1 cellular context compared by ENCODE assay signal in the genomic region with DNA sequence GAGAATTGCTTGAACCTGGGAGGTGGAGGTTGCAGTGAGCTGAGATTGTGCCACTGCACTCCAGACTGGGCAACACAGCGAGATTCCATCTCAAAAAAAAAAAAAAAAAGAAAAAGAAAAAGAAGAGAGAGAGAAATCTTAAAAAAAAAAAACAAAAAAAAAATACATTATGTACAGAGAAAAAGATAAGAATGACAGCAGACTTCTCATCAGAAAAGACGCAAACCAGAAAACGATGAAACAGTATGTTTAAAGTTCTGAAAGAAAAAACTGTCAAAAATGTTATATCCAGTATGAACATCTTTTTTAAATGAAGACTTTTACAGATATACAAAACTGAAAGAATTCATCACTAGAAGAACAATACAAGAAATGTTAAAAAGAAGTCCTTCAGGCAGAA.
TF ChIP-seq lines count a peak whose summit lies in the region.

No MANE protein-coding gene starts in this region.

TF ChIP-seq in K562, 482 proteins besides CTCF, POLR2A, EP300 and RAD21 (continued from another document):
- TF ChIP-seq, protein P1, sequence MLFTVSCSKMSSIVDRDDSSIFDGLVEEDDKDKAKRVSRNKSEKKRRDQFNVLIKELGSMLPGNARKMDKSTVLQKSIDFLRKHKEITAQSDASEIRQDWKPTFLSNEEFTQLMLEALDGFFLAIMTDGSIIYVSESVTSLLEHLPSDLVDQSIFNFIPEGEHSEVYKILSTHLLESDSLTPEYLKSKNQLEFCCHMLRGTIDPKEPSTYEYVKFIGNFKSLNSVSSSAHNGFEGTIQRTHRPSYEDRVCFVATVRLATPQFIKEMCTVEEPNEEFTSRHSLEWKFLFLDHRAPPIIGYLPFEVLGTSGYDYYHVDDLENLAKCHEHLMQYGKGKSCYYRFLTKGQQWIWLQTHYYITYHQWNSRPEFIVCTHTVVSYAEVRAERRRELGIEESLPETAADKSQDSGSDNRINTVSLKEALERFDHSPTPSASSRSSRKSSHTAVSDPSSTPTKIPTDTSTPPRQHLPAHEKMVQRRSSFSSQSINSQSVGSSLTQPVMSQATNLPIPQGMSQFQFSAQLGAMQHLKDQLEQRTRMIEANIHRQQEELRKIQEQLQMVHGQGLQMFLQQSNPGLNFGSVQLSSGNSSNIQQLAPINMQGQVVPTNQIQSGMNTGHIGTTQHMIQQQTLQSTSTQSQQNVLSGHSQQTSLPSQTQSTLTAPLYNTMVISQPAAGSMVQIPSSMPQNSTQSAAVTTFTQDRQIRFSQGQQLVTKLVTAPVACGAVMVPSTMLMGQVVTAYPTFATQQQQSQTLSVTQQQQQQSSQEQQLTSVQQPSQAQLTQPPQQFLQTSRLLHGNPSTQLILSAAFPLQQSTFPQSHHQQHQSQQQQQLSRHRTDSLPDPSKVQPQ (CRISPR knock-in tag; IDR thresholded peaks at IDR 0.05; ENCODE audit: borderline replicate concordance) = no peak
- no peak for TF ChIP-seq MTA1 (IDR thresholded peaks at IDR 0.05; ENCODE audit: borderline replicate concordance)
- no peak for TF ChIP-seq E2F3 (CRISPR knock-in tag; IDR thresholded peaks at IDR 0.05)
- TF ChIP-seq SUPT5H (IDR thresholded peaks at IDR 0.05) = no peak
- TF ChIP-seq SMARCB1 (IDR thresholded peaks at IDR 0.05; ENCODE audit: insufficient read length, low read depth) = no peak
- TF ChIP-seq NR2C1 (IDR thresholded peaks at IDR 0.05) = no peak
- TF ChIP-seq NR2C1 (tag; IDR thresholded peaks at IDR 0.05) = no peak
- no peak for TF ChIP-seq HNRNPK (IDR thresholded peaks at IDR 0.05; ENCODE audit: low read depth, low read length, poor library complexity, severe bottlenecking)
- TF ChIP-seq ADNP (tag; IDR thresholded peaks at IDR 0.05) = no peak
- TF ChIP-seq ELF4 (CRISPR knock-in tag; IDR thresholded peaks at IDR 0.05) = no peak
- TF ChIP-seq ZNF174 (CRISPR knock-in tag; IDR thresholded peaks at IDR 0.05) = no peak
- TF ChIP-seq THAP7 (CRISPR knock-in tag; IDR thresholded peaks at IDR 0.05) = no peak
- TF ChIP-seq CBX3 (IDR thresholded peaks at IDR 0.05; ENCODE audit: borderline replicate concordance in 1 of 2, low read length in 2 of 2) = peak in 1 of 2 experiments; percentile 74; a peak in 1 of 3 replicates
- peak; percentile 44; the same call in 1 of the 2 replicates for TF ChIP-seq CC2D1A (IDR thresholded peaks at IDR 0.05)
